Comparison of ENCODE assay signal across 8 cellular contexts in the genomic region with DNA sequence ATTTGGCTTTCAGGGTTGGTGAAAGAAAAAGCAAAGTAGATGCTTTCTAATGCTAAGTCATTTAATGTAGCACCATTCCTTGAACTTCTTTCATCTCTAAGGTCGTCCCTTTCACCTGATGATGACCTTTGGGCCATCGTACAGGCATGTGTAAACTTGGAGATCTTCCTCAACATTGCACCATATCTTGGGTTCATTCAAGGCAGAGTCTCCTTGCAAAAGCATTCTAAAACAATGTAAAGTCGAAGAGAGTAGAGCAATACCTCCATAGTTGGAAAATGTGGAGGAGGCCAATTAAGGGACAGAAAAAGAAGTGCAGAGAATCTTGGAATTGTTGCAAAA. TPM values are rescaled to one million over a fixed set of nuclear protein-coding genes. Genes with fewer than 3 reads are reported as not detected.
DNase-seq lines count a peak whose midpoint lies in the region; ATAC-seq and TF ChIP-seq lines count a peak whose summit lies in the region.

No MANE protein-coding gene starts in this region.

- peaks cover 12% of the 10 kb centered on the region for H3K36me3 Mint-ChIP-seq in central memory CD8-positive, alpha-beta T cell (ENCODE audit: insufficient read depth)

- H3K27me3 Mint-ChIP-seq in central memory CD8-positive, alpha-beta T cell, result no peaks in the 10 kb centered on the region

- peaks cover 6% of the 10 kb centered on the region for H3K4me1 ChIP-seq in A673 (ENCODE audit: insufficient read depth, low read length, poor library complexity, severe bottlenecking)
- no peaks in the 10 kb centered on the region for H3K4me1 ChIP-seq in HUES64 (ENCODE audit: insufficient read depth, low read length)
- peaks cover 3% of the 10 kb centered on the region for H3K4me1 ChIP-seq in mucosa of descending colon (ENCODE audit: low read depth)

- no TSS peak for BruUV-seq in A673 (replicated peaks; lab: Mats Ljungman, UMichigan)

- H3K27me3 ChIP-seq in A673 (replicated peaks; ENCODE audit: insufficient read depth, low read depth, low read length, poor library complexity) (no peaks in the 10 kb centered on the region), HUES64 (ENCODE audit: insufficient read depth, low read length) (no peaks in the 10 kb centered on the region)

- POLR2A ChIA-PET in A673 (lab: Charles Lee; ENCODE audit: low non-redundant PET), result interaction anchor here (0.7 kb wide), 1 partner anchor 12 kb away, joined by 3 read pairs; no protein-coding TSS in a partner anchor

- H3K4me3 ChIP-seq in A673 (ENCODE audit: low read depth, low read length, poor library complexity, severe bottlenecking) (peak overlapping the region; percentile 88), HUES64 (ENCODE audit: low read length) (peak overlapping the region; percentile 85), mucosa of descending colon (peak overlapping the region; percentile 77)

- peaks cover 4% of the 10 kb centered on the region for H3K9me3 Mint-ChIP-seq in central memory CD8-positive, alpha-beta T cell

- no peaks in the 10 kb centered on the region for H3K9me3 ChIP-seq in A673 (ENCODE audit: low read depth, low read length, poor library complexity, severe bottlenecking)
- H3K9me3 ChIP-seq in HUES64 (ENCODE audit: insufficient read depth, low read depth, low read length), result no peaks in the 10 kb centered on the region
- H3K9me3 ChIP-seq in mucosa of descending colon, result no peaks in the 10 kb centered on the region

- ATAC-seq in central memory CD8-positive, alpha-beta T cell (replicated peaks; ENCODE audit: extremely low read depth, poor library complexity, severe bottlenecking), result no peak
- peak; percentile 30 for ATAC-seq in mucosa of descending colon

- peaks cover 14% of the 10 kb centered on the region for H3K4me1 Mint-ChIP-seq in central memory CD8-positive, alpha-beta T cell

- TF ChIP-seq CTCF in A673 (conservative IDR thresholded peaks at IDR 0.05; ENCODE audit: low read depth, low read length) (no peak), mucosa of descending colon (IDR thresholded peaks at IDR 0.05) (no peak)

- DNase-seq in A673 (ENCODE audit: low spot score) (no peak), mucosa of descending colon (no peak), NCI-H1092 (lab: John Stamatoyannopoulos, UW) (no peak), DMS53 treated with DMSO at 0.1 percent for 48 hours (lab: John Stamatoyannopoulos, UW; ENCODE audit: unreplicated experiment) (no peak), head of caudate nucleus (no peak), A172 (ENCODE audit: low spot score) (no peak)
- no peak for DNase-seq in central memory CD8-positive, alpha-beta T cell (ENCODE audit: low spot score in 2 of 2)

- peak overlapping the region; percentile 98 for H3K27ac Mint-ChIP-seq in central memory CD8-positive, alpha-beta T cell (ENCODE audit: low read depth)

- peak overlapping the region; percentile 93 for H3K4me3 Mint-ChIP-seq in central memory CD8-positive, alpha-beta T cell

- H3K27ac ChIP-seq in A673 (ENCODE audit: low read depth, low read length, poor library complexity, severe bottlenecking) (peak overlapping the region; percentile 90), HUES64 (ENCODE audit: low read depth, low read length) (no peak overlapping the region)

- peak overlapping the region; percentile 87 for H3K9ac ChIP-seq in HUES64 (ENCODE audit: low read depth, low read length)

- CTCF ChIA-PET in A673 (lab: Charles Lee), result no interaction called here

- no peaks in the 10 kb centered on the region for H3K36me3 ChIP-seq in A673 (ENCODE audit: insufficient read depth, low read length, poor library complexity, severe bottlenecking)
- peaks cover 9% of the 10 kb centered on the region; the same call in 1 of the 2 replicates for H3K36me3 ChIP-seq in HUES64 (ENCODE audit: insufficient read depth, low read length)
- H3K36me3 ChIP-seq in mucosa of descending colon (ENCODE audit: low read depth), result no peaks in the 10 kb centered on the region

- WGBS in HUES64, result 46% methylated on average over 3 of the region's 3 CpGs

- intact Hi-C loops in A673 (cut with micrococcal nuclease; ENCODE audit: unreplicated experiment) (no loop called here), mucosa of descending colon (cut with DNase I, micrococcal nuclease) (no loop called here), head of caudate nucleus (cut with DNase I) (loop anchor here (5.0 kb wide), 1 partner anchor 97 kb away; the partner anchor contains the start of gene ATP13A3)

RNA-seq across cellular contexts. Expression of gene TMEM44, which starts 48.8 kb away (rescaled TPM):
- total RNA-seq in A673 (2021), result 20.9 and 23.1 TPM in 2 replicates
- polyA plus RNA-seq in HUES64 (2013, experiment 1 of 2), result 10.2 TPM
- 11.7 TPM for polyA plus RNA-seq in HUES64 (2013, experiment 2 of 2)
- 10 to 100 TPM; 30.9 to 59.3 (median 34.1) TPM for total RNA-seq in mucosa of descending colon
- total RNA-seq in A172 (2014; rRNA removed; shearing (Covaris generic)), result 14.2 and 15.4 TPM in 2 replicates
